8 cellular contexts compared by ENCODE assay signal in genomic region chr14:104130974-104131651, GRCh38. TPM values are rescaled to one million over a fixed set of nuclear protein-coding genes. Genes with fewer than 3 reads are reported as not detected.
DNase-seq lines count a peak whose midpoint lies in the region; ATAC-seq and TF ChIP-seq lines count a peak whose summit lies in the region.

No MANE protein-coding gene starts in this region.

- no peaks in the 10 kb centered on the region for H3K36me3 ChIP-seq in DOHH2 (ENCODE audit: control insufficient read depth, low read length)
- no peaks in the 10 kb centered on the region for H3K36me3 ChIP-seq in Peyer's patch
- no peaks in the 10 kb centered on the region for H3K36me3 ChIP-seq in neuronal stem cell (replicated peaks in 1 of 2; ENCODE audit: control insufficient read depth in 2 of 2, insufficient read depth in 2 of 2, low read length in 2 of 2)

- H3K4me3 ChIP-seq in DOHH2 (ENCODE audit: low read length) (no peak overlapping the region), Peyer's patch (no peak overlapping the region), epithelial cell of proximal tubule (ENCODE audit: low read depth, low read length) (no peak overlapping the region), neuronal stem cell (ENCODE audit: low read length in 2 of 2) (no peak overlapping the region)
- no peak overlapping the region for H3K4me3 ChIP-seq in Jurkat, Clone E6-1 (ENCODE audit: low read length)

- no peak overlapping the region for H3K4ac ChIP-seq in neuronal stem cell (ENCODE audit: low read length)

- no peak overlapping the region for H3K14ac ChIP-seq in neuronal stem cell (ENCODE audit: low read length)

- peak; percentile 19 for DNase-seq in Jurkat, Clone E6-1 (ENCODE audit: low read depth, low spot score)
- DNase-seq in Peyer's patch (peak in 2 of 3 donors; percentile 65 to 77), epithelial cell of proximal tubule (ENCODE audit: low read depth) (no peak), neuronal stem cell (ENCODE audit: low spot score) (no peak), epidermal melanocyte (ENCODE audit: insufficient read length, low spot score) (no peak), foreskin melanocyte (no peak)

- H3K79me1 ChIP-seq in neuronal stem cell (ENCODE audit: low read depth, low read length): no peaks in the 10 kb centered on the region

- H3K79me2 ChIP-seq in DOHH2 (ENCODE audit: control insufficient read depth, low read length): no peaks in the 10 kb centered on the region

- no peak overlapping the region for H4K91ac ChIP-seq in neuronal stem cell (ENCODE audit: low read depth, low read length, poor library complexity)

- H4K20me1 ChIP-seq in DOHH2 (ENCODE audit: control insufficient read depth, insufficient read depth, low read depth, low read length): no peaks in the 10 kb centered on the region

- no peak for TF ChIP-seq POLR2A in Peyer's patch (IDR thresholded peaks at IDR 0.05)

- no peak overlapping the region for H2BK120ac ChIP-seq in neuronal stem cell (ENCODE audit: low read depth, low read length)

- H3K18ac ChIP-seq in neuronal stem cell (ENCODE audit: low read length): peak overlapping the region; percentile 19

- H3K27me3 ChIP-seq in DOHH2 (ENCODE audit: control insufficient read depth, low read length) (no peaks in the 10 kb centered on the region), Peyer's patch (peaks cover 0 to 9% of the 10 kb centered on the region in 2 donors), neuronal stem cell (ENCODE audit: control insufficient read depth in 3 of 3, insufficient read depth in 3 of 3, low read depth in 1 of 3, low read length in 3 of 3) (peaks cover 6 to 40% (median 10%) of the 10 kb centered on the region in 3 experiments)

- peak overlapping the region; percentile 14 for H2AK5ac ChIP-seq in neuronal stem cell (ENCODE audit: low read depth, low read length)

- H3K4me2 ChIP-seq in DOHH2 (ENCODE audit: low read length): no peak overlapping the region
- H3K4me2 ChIP-seq in neuronal stem cell (ENCODE audit: insufficient read depth, low read length, poor library complexity, severe bottlenecking): no peak overlapping the region

- no peak overlapping the region for H2BK12ac ChIP-seq in neuronal stem cell (ENCODE audit: low read length)

- H3K9me2 ChIP-seq in DOHH2 (replicated peaks; ENCODE audit: control insufficient read depth, low read length): no peaks in the 10 kb centered on the region

- ATAC-seq in GM19397 (IDR thresholded peaks at IDR 0.05; ENCODE audit: unreplicated experiment): no peak

- H2BK15ac ChIP-seq in neuronal stem cell (ENCODE audit: low read length): no peak overlapping the region

- H3K23ac ChIP-seq in neuronal stem cell (ENCODE audit: low read depth, low read length, poor library complexity): no peak overlapping the region

- no peak overlapping the region for H3K9ac ChIP-seq in neuronal stem cell (ENCODE audit: low read depth, low read length, poor library complexity)

- H3F3A ChIP-seq in DOHH2 (ENCODE audit: control insufficient read depth, insufficient read depth): no peaks in the 10 kb centered on the region

- TF ChIP-seq CTCF in DOHH2 (IDR thresholded peaks at IDR 0.05; ENCODE audit: low read depth, low read length, poor library complexity, severe bottlenecking): peak; percentile 72
- peak in 4 of 6 experiments; percentile 45 to 91 (median 88) for TF ChIP-seq CTCF in Peyer's patch (IDR thresholded peaks at IDR 0.05)
- peak; percentile 76 for TF ChIP-seq CTCF in epithelial cell of proximal tubule (conservative IDR thresholded peaks at IDR 0.05; ENCODE audit: low read depth, low read length)

- no peak overlapping the region for H2BK5ac ChIP-seq in neuronal stem cell (ENCODE audit: low read length)

- H3K27ac ChIP-seq in DOHH2 (ENCODE audit: low read depth, low read length) (no peak overlapping the region), Peyer's patch (no peak overlapping the region), neuronal stem cell (replicated peaks; ENCODE audit: low read length) (no peak overlapping the region)

- peaks cover 11% of the 10 kb centered on the region; the same call in 1 of the 2 replicates for H3K9me3 ChIP-seq in DOHH2 (ENCODE audit: control insufficient read depth, insufficient read depth, low read length)
- peaks cover 0 to 9% (median 4%) of the 10 kb centered on the region in 4 donors for H3K9me3 ChIP-seq in Peyer's patch
- peaks cover 3 to 4% of the 10 kb centered on the region in 2 donors for H3K9me3 ChIP-seq in neuronal stem cell (replicated peaks in 1 of 2; ENCODE audit: control insufficient read depth in 2 of 2, insufficient read depth in 1 of 2, low read depth in 1 of 2, low read length in 2 of 2)

- no peak overlapping the region for H4K8ac ChIP-seq in neuronal stem cell (ENCODE audit: low read depth, low read length)

- no peak overlapping the region for H2AFZ ChIP-seq in neuronal stem cell (ENCODE audit: low read length)

- WGBS in neuronal stem cell (ENCODE audit: extremely low coverage in 2 of 2, insufficient read length in 2 of 2, insufficient replicate concordance in 1 of 2), 2 donors: no CpG with 5 or more reads among the region's 11 CpGs

- H3K4me1 ChIP-seq in DOHH2 (ENCODE audit: control insufficient read depth, low read length) (no peaks in the 10 kb centered on the region), Peyer's patch (peaks cover 0 to 4% (median 0%) of the 10 kb centered on the region in 4 donors), neuronal stem cell (ENCODE audit: control insufficient read depth in 2 of 2, insufficient read depth in 1 of 2, low read depth in 1 of 2, low read length in 2 of 2) (peaks cover 7 to 9% of the 10 kb centered on the region in 2 donors)

RNA-seq across cellular contexts. Expression of gene KIF26A, which starts 7.3 kb away (rescaled TPM):
- polyA plus RNA-seq in Jurkat, Clone E6-1 (2012; ENCODE audit: insufficient read depth, insufficient read length): 8.0 TPM
- 1 to 10 TPM in 3 of 4 donors, under 1 TPM in 1; 0.53 to 5.8 (median 1.6) TPM for total RNA-seq in Peyer's patch
- total RNA-seq in epithelial cell of proximal tubule: 0.46 and 0.87 TPM in 2 replicates
- polyA plus RNA-seq in neuronal stem cell (2013, experiment 1 of 2): 14.6 TPM
- polyA plus RNA-seq in neuronal stem cell (2013, experiment 2 of 2): 14.0 TPM

RNA-seq across cellular contexts. Expression of gene ASPG, which starts 45.6 kb away (rescaled TPM):
- polyA plus RNA-seq in Jurkat, Clone E6-1 (2012; ENCODE audit: insufficient read depth, insufficient read length): not detected
- total RNA-seq in Peyer's patch (1 to 10 TPM in 3 of 4 donors, not detected in 1; 1.2 to 7.4 (median 2.3) TPM), epithelial cell of proximal tubule (not detected in 2 replicates)
- 0.10 TPM for polyA plus RNA-seq in neuronal stem cell (2013, experiment 1 of 2)
- polyA plus RNA-seq in neuronal stem cell (2013, experiment 2 of 2): 0.12 TPM

Comparison
In these comparisons a context has a peak if more than half of its experiments do, and no peak if none do; other contexts are left out.
1. DNase-seq: peak in Jurkat, Clone E6-1 (single experiment) and Peyer's patch (2 of 3); none in epithelial cell of proximal tubule (single experiment), neuronal stem cell (single experiment), epidermal melanocyte (single experiment) and foreskin melanocyte (single experiment).
2. Peak in every context shown above with its lines, with median percentiles within 50 percentile points of each other: CTCF ChIP-seq.